Comparison of ENCODE assay signal across 20 cellular contexts in genomic region chr1:216238844-216239243, GRCh38.
DNase-seq lines count a peak whose midpoint lies in the region; FAIRE-seq and TF ChIP-seq lines count a peak whose summit lies in the region.
"Had no signal": no experiment of that assay in that cellular context is flagged by ENCODE, and none has a peak within 500 bp of the region (broad histone marks: within the 10 kb centered on the region; RNA-seq: fewer than 3 reads in every experiment).

No MANE protein-coding gene starts in this region.

- POLR2A ChIA-PET in SK-N-SH (lab: Yijun Ruan, JAX), result no interaction called here
- POLR2A ChIA-PET in HEK293T (lab: Yijun Ruan, JAX), result no interaction called here

- no peaks in the 10 kb centered on the region for H3F3A ChIP-seq in SK-N-SH (replicated peaks; ENCODE audit: insufficient read depth)

- DNase-seq in NCI-H69 (lab: John Stamatoyannopoulos, UW) (peak; percentile 17), SK-N-SH (peak; percentile 26), mesothelial cell of epicardium (ENCODE audit: low spot score in 2 of 2, unreplicated experiment in 2 of 2) (no peak), HEK293T (ENCODE audit: extremely low spot score) (no peak), foreskin fibroblast (no peak)
- DNase-seq in activated naive CD4-positive, alpha-beta T cell treated with anti-CD3 and anti-CD28 coated beads, Interleukin-2, amount 10 ng/mL, durations not matched to agents 7 days and 5 days, result no peak
- DNase-seq: C1 segment of cervical spinal cord; Calu3; CD4-positive, alpha-beta memory T cell; COR-L47; DMS53; DMS79 treated with DMSO at 0.1 percent for 48 hours; GM23248; H7; HCEC 1CT had no signal

- H3K79me2 ChIP-seq in SK-N-SH (ENCODE audit: insufficient read depth), result no peaks in the 10 kb centered on the region

- TF ChIP-seq CTCF in SK-N-SH (IDR thresholded peaks at IDR 0.05), result no peak
- no peak for TF ChIP-seq CTCF in mesothelial cell of epicardium (IDR thresholded peaks at IDR 0.05; ENCODE audit: unreplicated experiment)
- TF ChIP-seq CTCF in foreskin fibroblast (IDR thresholded peaks at IDR 0.05; ENCODE audit: low read depth, low read length), result no peak

- H2AFZ ChIP-seq in SK-N-SH (ENCODE audit: low read depth), result no peak overlapping the region
- H2AFZ ChIP-seq: GM23248 had no signal

- no peak overlapping the region for H3K4me3 Mint-ChIP-seq in mesothelial cell of epicardium
- no peak overlapping the region for H3K4me3 Mint-ChIP-seq in activated naive CD4-positive, alpha-beta T cell treated with anti-CD3 and anti-CD28 coated beads, Interleukin-2, amount 10 ng/mL, durations not matched to agents 7 days and 5 days
- H3K4me3 Mint-ChIP-seq: CD4-positive, alpha-beta memory T cell had no signal

- H3K4me1 Mint-ChIP-seq in mesothelial cell of epicardium, result peaks cover 8% of the 10 kb centered on the region
- no peaks in the 10 kb centered on the region for H3K4me1 Mint-ChIP-seq in activated naive CD4-positive, alpha-beta T cell treated with anti-CD3 and anti-CD28 coated beads, Interleukin-2, amount 10 ng/mL, durations not matched to agents 7 days and 5 days
- H3K4me1 Mint-ChIP-seq: CD4-positive, alpha-beta memory T cell had no signal

- no peaks in the 10 kb centered on the region for H3K9me2 ChIP-seq in SK-N-SH

- no peaks in the 10 kb centered on the region for H3K36me3 Mint-ChIP-seq in mesothelial cell of epicardium
- no peaks in the 10 kb centered on the region for H3K36me3 Mint-ChIP-seq in activated naive CD4-positive, alpha-beta T cell treated with anti-CD3 and anti-CD28 coated beads, Interleukin-2, amount 10 ng/mL, durations not matched to agents 7 days and 5 days
- H3K36me3 Mint-ChIP-seq: CD4-positive, alpha-beta memory T cell had no signal

- TF ChIP-seq EP300 in SK-N-SH (IDR thresholded peaks at IDR 0.05; ENCODE audit: borderline replicate concordance in 1 of 2, low read depth in 1 of 2, low read length in 1 of 2), result peak in 1 of 2 experiments; percentile 44; a peak in 1 of 4 replicates

- CTCF ChIA-PET in SK-N-SH (lab: Yijun Ruan, JAX) (interaction anchor here (1.7 kb wide), 1 partner anchor 18 kb away, joined by 8 read pairs; no protein-coding TSS in a partner anchor), HEK293T (lab: Yijun Ruan, JAX) (no interaction called here)
- CTCF ChIA-PET in activated naive CD4-positive, alpha-beta T cell treated with anti-CD3 and anti-CD28 coated beads, Interleukin-2, amount 10 ng/mL, durations not matched to agents 7 days and 5 days (lab: Charles Lee), result interaction anchor here (1.6 kb wide), 1 partner anchor 17 kb away, joined by 6 read pairs; no protein-coding TSS in a partner anchor

- H3K36me3 ChIP-seq in SK-N-SH (replicated peaks in 1 of 2; ENCODE audit: control insufficient read depth in 1 of 2, insufficient read depth in 2 of 2, low read length in 1 of 2), result no peaks in the 10 kb centered on the region

- TF ChIP-seq RAD21 in SK-N-SH (IDR thresholded peaks at IDR 0.05; ENCODE audit: low read length), result peak; percentile 14; the same call in 1 of the 2 replicates

- peaks cover 0 to 18% of the 10 kb centered on the region in 2 experiments; a peak in 2 of 4 replicates for H3K4me1 ChIP-seq in SK-N-SH (ENCODE audit: control insufficient read depth in 1 of 2, insufficient read depth in 2 of 2, low read depth in 1 of 2, low read length in 1 of 2)

- no peak overlapping the region for H3K4me2 ChIP-seq in SK-N-SH

- H3K27me3 Mint-ChIP-seq in mesothelial cell of epicardium (ENCODE audit: low read depth), result peaks cover 8% of the 10 kb centered on the region
- H3K27me3 Mint-ChIP-seq in activated naive CD4-positive, alpha-beta T cell treated with anti-CD3 and anti-CD28 coated beads, Interleukin-2, amount 10 ng/mL, durations not matched to agents 7 days and 5 days, result no peaks in the 10 kb centered on the region
- H3K27me3 Mint-ChIP-seq: CD4-positive, alpha-beta memory T cell had no signal

- peak overlapping the region in 1 of 2 experiments; percentile 93; a peak in 2 of 4 replicates for H3K27ac ChIP-seq in SK-N-SH (ENCODE audit: low read depth in 2 of 2, low read length in 1 of 2)
- H3K27ac ChIP-seq: GM23248 had no signal

- H3K27me3 ChIP-seq in SK-N-SH (ENCODE audit: insufficient read depth), result no peaks in the 10 kb centered on the region

- no peaks in the 10 kb centered on the region for H4K20me1 ChIP-seq in SK-N-SH (ENCODE audit: insufficient read depth)

- H3K27ac Mint-ChIP-seq in mesothelial cell of epicardium, result peak overlapping the region; percentile 77
- no peak overlapping the region for H3K27ac Mint-ChIP-seq in activated naive CD4-positive, alpha-beta T cell treated with anti-CD3 and anti-CD28 coated beads, Interleukin-2, amount 10 ng/mL, durations not matched to agents 7 days and 5 days
- H3K27ac Mint-ChIP-seq: CD4-positive, alpha-beta memory T cell had no signal

- peak; percentile 89 for FAIRE-seq in endometrium (lab: Jason Lieb, UNC)
- FAIRE-seq: G401.6, GM12892, GM19239, H1 had no signal

- H3K9me3 ChIP-seq in SK-N-SH, result no peaks in the 10 kb centered on the region

- H3K4me3 ChIP-seq in SK-N-SH (ENCODE audit: low read depth in 2 of 2, low read length in 1 of 2) (no peak overlapping the region), foreskin fibroblast (ENCODE audit: low read depth in 1 of 2, low read length in 2 of 2) (no peak overlapping the region)
- H3K4me3 ChIP-seq: GM23248 had no signal

- no peak overlapping the region for H3K9ac ChIP-seq in SK-N-SH
- H3K9ac ChIP-seq: GM23248 had no signal

- 52% methylated on average over 1 of the region's 1 CpG for WGBS in SK-N-SH (ENCODE audit: low lambda C conversion rate)

- H3K9me3 Mint-ChIP-seq in mesothelial cell of epicardium, result no peaks in the 10 kb centered on the region
- peaks cover 3% of the 10 kb centered on the region for H3K9me3 Mint-ChIP-seq in activated naive CD4-positive, alpha-beta T cell treated with anti-CD3 and anti-CD28 coated beads, Interleukin-2, amount 10 ng/mL, durations not matched to agents 7 days and 5 days

TF ChIP-seq in SK-N-SH, 30 proteins besides CTCF, POLR2A, EP300 and RAD21:
- TF ChIP-seq TCF12 (IDR thresholded peaks at IDR 0.05) (peak; percentile 73), MEF2A (IDR thresholded peaks at IDR 0.05; ENCODE audit: borderline replicate concordance, low read depth) (no peak), GATA2 (CRISPR knock-in tag; IDR thresholded peaks at IDR 0.05) (peak; percentile 85)

TF ChIP-seq in HEK293T, 16 proteins besides CTCF, POLR2A, EP300 and RAD21:
- TF ChIP-seq FOXM1 (IDR thresholded peaks at IDR 0.05; ENCODE audit: borderline replicate concordance), result no peak
- no peak for TF ChIP-seq HDGF (IDR thresholded peaks at IDR 0.05; ENCODE audit: borderline replicate concordance)
- TF ChIP-seq LEF1 (IDR thresholded peaks at IDR 0.05; ENCODE audit: borderline replicate concordance), result no peak
- TF ChIP-seq ELF4 (IDR thresholded peaks at IDR 0.05), result no peak
- no peak for TF ChIP-seq CTBP1 (IDR thresholded peaks at IDR 0.05; ENCODE audit: borderline replicate concordance)
- no peak for TF ChIP-seq FOXA1 (IDR thresholded peaks at IDR 0.05)
- no peak for TF ChIP-seq FOXK2 (IDR thresholded peaks at IDR 0.05)
- no peak for TF ChIP-seq SP1 (IDR thresholded peaks at IDR 0.05)
- no peak for TF ChIP-seq ARNT (IDR thresholded peaks at IDR 0.05)
- no peak for TF ChIP-seq PKNOX1 (IDR thresholded peaks at IDR 0.05)

Comparison
In these comparisons a context has a peak if more than half of its experiments do, and no peak if none do; other contexts are left out.
1. DNase-seq: peak in NCI-H69 (single experiment) and SK-N-SH (single experiment); none in mesothelial cell of epicardium (0 of 2), HEK293T (single experiment), activated naive CD4-positive, alpha-beta T cell treated with anti-CD3 and anti-CD28 coated beads, Interleukin-2, amount 10 ng/mL, durations not matched to agents 7 days and 5 days (single experiment) and foreskin fibroblast (0 of 2).